ENCODE assay signal across 1 cellular context in the genomic region with DNA sequence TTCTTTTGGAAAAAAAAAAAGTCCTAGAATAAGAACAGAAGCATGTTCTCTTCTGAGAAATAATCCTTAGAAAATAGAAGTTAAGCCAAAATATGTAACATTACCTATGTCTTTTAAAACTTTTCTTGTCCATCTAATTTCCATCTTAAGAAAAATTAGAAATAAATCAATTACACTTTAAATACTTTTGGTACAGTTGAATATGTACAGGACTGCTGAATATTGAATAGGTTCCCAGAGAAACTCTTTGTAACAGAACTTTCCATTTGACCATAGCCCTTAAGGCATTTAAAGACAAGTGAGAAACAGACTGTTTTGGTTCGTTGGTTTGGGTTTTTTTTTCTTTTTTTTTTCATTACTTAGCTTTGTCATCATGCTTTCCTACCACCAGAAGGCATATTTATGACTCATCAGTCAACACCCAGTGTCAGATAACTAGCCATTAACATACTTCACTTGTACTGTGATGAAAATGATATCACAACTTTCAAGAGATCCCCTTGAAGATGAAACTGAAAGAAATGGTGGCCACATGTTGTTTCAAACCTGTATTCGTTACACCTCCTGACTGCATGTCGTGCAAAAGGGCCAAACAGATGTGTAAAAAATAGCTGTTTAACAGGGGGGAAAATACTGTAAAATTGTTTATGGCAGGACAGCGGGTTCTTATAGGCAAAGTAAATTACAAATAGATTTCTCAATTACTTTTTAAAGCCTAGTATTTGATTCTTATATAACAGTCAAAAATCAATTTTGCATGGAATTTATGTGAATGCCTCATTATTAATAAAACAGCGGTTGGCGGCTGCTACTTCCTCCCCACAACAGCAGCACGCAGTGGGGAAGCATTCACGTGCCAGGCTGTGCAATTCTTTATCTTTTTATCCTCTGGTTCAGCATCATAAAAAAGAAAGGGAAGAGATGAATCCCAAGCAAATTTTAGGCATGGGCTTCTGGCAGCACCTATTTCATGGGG.
TF ChIP-seq lines count a peak whose summit lies in the region.

No MANE protein-coding gene starts in this region.

TF ChIP-seq in HEK293, 187 proteins besides CTCF, POLR2A, EP300 and RAD21 (continued from another document and continues in another):
- TF ChIP-seq, protein P1, sequence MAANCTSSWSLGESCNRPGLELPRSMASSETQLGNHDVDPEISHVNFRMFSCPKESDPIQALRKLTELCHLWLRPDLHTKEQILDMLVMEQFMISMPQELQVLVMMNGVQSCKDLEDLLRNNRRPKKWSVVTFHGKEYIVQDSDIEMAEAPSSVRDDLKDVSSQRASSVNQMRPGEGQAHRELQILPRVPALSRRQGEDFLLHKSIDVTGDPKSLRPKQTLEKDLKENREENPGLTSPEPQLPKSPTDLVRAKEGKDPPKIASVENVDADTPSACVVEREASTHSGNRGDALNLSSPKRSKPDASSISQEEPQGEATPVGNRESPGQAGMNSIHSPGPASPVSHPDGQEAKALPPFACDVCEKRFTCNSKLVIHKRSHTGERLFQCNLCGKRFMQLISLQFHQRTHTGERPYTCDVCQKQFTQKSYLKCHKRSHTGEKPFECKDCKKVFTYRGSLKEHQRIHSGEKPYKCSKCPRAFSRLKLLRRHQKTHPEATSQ (tag by site-specific recombination; IDR thresholded peaks at IDR 0.05): no peak
- TF ChIP-seq IKZF3 (tag by site-specific recombination; IDR thresholded peaks at IDR 0.05) (peak; percentile 76; the same call in 1 of the 2 replicates), ZNF155 (tag by site-specific recombination; IDR thresholded peaks at IDR 0.05) (no peak), ZNF623 (tag by site-specific recombination; IDR thresholded peaks at IDR 0.05) (no peak), ZBTB21 (tag by site-specific recombination; IDR thresholded peaks at IDR 0.05) (peak; percentile 74), ZNF843 (tag by site-specific recombination; IDR thresholded peaks at IDR 0.05) (peak; percentile 82), ZNF239 (tag by site-specific recombination; IDR thresholded peaks at IDR 0.05) (no peak), ZNF654 (tag by site-specific recombination; IDR thresholded peaks at IDR 0.05; ENCODE audit: low read depth) (0 out of 2 replicates have a peak, but pooled peaks have one; percentile 13), ZNF341 (tag by site-specific recombination; IDR thresholded peaks at IDR 0.05; ENCODE audit: low read depth) (peak; percentile 77; the same call in 1 of the 2 replicates), OSR2 (tag by site-specific recombination; IDR thresholded peaks at IDR 0.05) (peak; percentile 67; the same call in 1 of the 2 replicates), ZNF677 (tag by site-specific recombination; IDR thresholded peaks at IDR 0.05) (no peak), ZBTB48 (tag by site-specific recombination; IDR thresholded peaks at IDR 0.05) (peak; percentile 78), GFI1B (tag by site-specific recombination; IDR thresholded peaks at IDR 0.05) (no peak), ZNF501 (tag by site-specific recombination; IDR thresholded peaks at IDR 0.05) (0 out of 2 replicates have a peak, but pooled peaks have one; percentile 67), BCL11B (tag by site-specific recombination; IDR thresholded peaks at IDR 0.05; ENCODE audit: low read depth) (peak; percentile 26; the same call in 1 of the 2 replicates), ZNF16 (tag by site-specific recombination; IDR thresholded peaks at IDR 0.05; ENCODE audit: low read depth) (no peak), ZNF140 (tag by site-specific recombination; IDR thresholded peaks at IDR 0.05) (no peak), ZNF473 (tag by site-specific recombination; IDR thresholded peaks at IDR 0.05) (no peak), ZBTB1 (tag by site-specific recombination; IDR thresholded peaks at IDR 0.05) (0 out of 2 replicates have a peak, but pooled peaks have one; percentile 17), ZFP41 (tag by site-specific recombination; IDR thresholded peaks at IDR 0.05; ENCODE audit: borderline replicate concordance) (no peak), ZNF223 (tag by site-specific recombination; IDR thresholded peaks at IDR 0.05) (no peak), ZNF146 (tag by site-specific recombination; IDR thresholded peaks at IDR 0.05) (no peak), ZNF394 (tag by site-specific recombination; IDR thresholded peaks at IDR 0.05; ENCODE audit: borderline replicate concordance) (no peak), ZNF324 (tag by site-specific recombination; IDR thresholded peaks at IDR 0.05) (peak; percentile 32; the same call in 1 of the 2 replicates), ZNF174 (tag by site-specific recombination; IDR thresholded peaks at IDR 0.05) (no peak), ZNF837 (tag by site-specific recombination; IDR thresholded peaks at IDR 0.05) (no peak), ZBTB20 (tag by site-specific recombination; IDR thresholded peaks at IDR 0.05) (peak; percentile 32; the same call in 1 of the 2 replicates), ZNF600 (tag by site-specific recombination; IDR thresholded peaks at IDR 0.05) (no peak), ZNF558 (tag by site-specific recombination; IDR thresholded peaks at IDR 0.05) (no peak; the same call in 1 of the 2 replicates)
- TF ChIP-seq, protein P2, sequence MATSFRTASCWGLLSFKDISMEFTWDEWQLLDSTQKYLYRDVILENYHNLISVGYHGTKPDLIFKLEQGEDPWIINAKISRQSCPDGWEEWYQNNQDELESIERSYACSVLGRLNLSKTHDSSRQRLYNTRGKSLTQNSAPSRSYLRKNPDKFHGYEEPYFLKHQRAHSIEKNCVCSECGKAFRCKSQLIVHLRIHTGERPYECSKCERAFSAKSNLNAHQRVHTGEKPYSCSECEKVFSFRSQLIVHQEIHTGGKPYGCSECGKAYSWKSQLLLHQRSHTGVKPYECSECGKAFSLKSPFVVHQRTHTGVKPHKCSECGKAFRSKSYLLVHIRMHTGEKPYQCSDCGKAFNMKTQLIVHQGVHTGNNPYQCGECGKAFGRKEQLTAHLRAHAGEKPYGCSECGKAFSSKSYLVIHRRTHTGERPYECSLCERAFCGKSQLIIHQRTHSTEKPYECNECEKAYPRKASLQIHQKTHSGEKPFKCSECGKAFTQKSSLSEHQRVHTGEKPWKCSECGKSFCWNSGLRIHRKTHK (tag by site-specific recombination; IDR thresholded peaks at IDR 0.05): no peak
- TF ChIP-seq, protein P3, sequence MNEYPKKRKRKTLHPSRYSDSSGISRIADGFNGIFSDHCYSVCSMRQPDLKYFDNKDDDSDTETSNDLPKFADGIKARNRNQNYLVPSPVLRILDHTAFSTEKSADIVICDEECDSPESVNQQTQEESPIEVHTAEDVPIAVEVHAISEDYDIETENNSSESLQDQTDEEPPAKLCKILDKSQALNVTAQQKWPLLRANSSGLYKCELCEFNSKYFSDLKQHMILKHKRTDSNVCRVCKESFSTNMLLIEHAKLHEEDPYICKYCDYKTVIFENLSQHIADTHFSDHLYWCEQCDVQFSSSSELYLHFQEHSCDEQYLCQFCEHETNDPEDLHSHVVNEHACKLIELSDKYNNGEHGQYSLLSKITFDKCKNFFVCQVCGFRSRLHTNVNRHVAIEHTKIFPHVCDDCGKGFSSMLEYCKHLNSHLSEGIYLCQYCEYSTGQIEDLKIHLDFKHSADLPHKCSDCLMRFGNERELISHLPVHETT (tag by site-specific recombination; IDR thresholded peaks at IDR 0.05): 0 out of 2 replicates have a peak, but pooled peaks have one; percentile 19
- TF ChIP-seq, protein P4, sequence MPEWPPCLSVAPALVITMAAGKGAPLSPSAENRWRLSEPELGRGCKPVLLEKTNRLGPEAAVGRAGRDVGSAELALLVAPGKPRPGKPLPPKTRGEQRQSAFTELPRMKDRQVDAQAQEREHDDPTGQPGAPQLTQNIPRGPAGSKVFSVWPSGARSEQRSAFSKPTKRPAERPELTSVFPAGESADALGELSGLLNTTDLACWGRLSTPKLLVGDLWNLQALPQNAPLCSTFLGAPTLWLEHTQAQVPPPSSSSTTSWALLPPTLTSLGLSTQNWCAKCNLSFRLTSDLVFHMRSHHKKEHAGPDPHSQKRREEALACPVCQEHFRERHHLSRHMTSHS (tag by site-specific recombination; IDR thresholded peaks at IDR 0.05): 0 out of 2 replicates have a peak, but pooled peaks have one; percentile 52
- TF ChIP-seq, protein P5, sequence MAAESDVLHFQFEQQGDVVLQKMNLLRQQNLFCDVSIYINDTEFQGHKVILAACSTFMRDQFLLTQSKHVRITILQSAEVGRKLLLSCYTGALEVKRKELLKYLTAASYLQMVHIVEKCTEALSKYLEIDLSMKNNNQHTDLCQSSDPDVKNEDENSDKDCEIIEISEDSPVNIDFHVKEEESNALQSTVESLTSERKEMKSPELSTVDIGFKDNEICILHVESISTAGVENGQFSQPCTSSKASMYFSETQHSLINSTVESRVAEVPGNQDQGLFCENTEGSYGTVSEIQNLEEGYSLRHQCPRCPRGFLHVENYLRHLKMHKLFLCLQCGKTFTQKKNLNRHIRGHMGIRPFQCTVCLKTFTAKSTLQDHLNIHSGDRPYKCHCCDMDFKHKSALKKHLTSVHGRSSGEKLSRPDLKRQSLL (tag by site-specific recombination; IDR thresholded peaks at IDR 0.05): no peak
- TF ChIP-seq, protein P6, sequence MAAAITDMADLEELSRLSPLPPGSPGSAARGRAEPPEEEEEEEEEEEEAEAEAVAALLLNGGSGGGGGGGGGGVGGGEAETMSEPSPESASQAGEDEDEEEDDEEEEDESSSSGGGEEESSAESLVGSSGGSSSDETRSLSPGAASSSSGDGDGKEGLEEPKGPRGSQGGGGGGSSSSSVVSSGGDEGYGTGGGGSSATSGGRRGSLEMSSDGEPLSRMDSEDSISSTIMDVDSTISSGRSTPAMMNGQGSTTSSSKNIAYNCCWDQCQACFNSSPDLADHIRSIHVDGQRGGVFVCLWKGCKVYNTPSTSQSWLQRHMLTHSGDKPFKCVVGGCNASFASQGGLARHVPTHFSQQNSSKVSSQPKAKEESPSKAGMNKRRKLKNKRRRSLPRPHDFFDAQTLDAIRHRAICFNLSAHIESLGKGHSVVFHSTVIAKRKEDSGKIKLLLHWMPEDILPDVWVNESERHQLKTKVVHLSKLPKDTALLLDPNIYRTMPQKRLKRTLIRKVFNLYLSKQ (tag by site-specific recombination; IDR thresholded peaks at IDR 0.05; ENCODE audit: borderline replicate concordance): no peak
- TF ChIP-seq, protein P7, sequence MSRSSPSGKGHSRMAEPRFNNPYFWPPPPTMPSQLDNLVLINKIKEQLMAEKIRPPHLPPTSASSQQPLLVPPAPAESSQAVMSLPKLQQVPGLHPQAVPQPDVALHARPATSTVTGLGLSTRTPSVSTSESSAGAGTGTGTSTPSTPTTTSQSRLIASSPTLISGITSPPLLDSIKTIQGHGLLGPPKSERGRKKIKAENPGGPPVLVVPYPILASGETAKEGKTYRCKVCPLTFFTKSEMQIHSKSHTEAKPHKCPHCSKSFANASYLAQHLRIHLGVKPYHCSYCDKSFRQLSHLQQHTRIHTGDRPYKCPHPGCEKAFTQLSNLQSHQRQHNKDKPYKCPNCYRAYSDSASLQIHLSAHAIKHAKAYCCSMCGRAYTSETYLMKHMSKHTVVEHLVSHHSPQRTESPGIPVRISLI (tag by site-specific recombination; IDR thresholded peaks at IDR 0.05): peak; percentile 89
- TF ChIP-seq, protein P8, sequence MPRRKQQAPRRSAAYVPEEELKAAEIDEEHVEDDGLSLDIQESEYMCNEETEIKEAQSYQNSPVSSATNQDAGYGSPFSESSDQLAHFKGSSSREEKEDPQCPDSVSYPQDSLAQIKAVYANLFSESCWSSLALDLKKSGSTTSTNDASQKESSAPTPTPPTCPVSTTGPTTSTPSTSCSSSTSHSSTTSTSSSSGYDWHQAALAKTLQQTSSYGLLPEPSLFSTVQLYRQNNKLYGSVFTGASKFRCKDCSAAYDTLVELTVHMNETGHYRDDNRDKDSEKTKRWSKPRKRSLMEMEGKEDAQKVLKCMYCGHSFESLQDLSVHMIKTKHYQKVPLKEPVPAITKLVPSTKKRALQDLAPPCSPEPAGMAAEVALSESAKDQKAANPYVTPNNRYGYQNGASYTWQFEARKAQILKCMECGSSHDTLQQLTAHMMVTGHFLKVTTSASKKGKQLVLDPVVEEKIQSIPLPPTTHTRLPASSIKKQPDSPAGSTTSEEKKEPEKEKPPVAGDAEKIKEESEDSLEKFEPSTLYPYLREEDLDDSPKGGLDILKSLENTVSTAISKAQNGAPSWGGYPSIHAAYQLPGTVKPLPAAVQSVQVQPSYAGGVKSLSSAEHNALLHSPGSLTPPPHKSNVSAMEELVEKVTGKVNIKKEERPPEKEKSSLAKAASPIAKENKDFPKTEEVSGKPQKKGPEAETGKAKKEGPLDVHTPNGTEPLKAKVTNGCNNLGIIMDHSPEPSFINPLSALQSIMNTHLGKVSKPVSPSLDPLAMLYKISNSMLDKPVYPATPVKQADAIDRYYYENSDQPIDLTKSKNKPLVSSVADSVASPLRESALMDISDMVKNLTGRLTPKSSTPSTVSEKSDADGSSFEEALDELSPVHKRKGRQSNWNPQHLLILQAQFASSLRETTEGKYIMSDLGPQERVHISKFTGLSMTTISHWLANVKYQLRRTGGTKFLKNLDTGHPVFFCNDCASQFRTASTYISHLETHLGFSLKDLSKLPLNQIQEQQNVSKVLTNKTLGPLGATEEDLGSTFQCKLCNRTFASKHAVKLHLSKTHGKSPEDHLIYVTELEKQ (tag by site-specific recombination; IDR thresholded peaks at IDR 0.05; ENCODE audit: borderline replicate concordance): peak; percentile 78
- TF ChIP-seq, protein P9, sequence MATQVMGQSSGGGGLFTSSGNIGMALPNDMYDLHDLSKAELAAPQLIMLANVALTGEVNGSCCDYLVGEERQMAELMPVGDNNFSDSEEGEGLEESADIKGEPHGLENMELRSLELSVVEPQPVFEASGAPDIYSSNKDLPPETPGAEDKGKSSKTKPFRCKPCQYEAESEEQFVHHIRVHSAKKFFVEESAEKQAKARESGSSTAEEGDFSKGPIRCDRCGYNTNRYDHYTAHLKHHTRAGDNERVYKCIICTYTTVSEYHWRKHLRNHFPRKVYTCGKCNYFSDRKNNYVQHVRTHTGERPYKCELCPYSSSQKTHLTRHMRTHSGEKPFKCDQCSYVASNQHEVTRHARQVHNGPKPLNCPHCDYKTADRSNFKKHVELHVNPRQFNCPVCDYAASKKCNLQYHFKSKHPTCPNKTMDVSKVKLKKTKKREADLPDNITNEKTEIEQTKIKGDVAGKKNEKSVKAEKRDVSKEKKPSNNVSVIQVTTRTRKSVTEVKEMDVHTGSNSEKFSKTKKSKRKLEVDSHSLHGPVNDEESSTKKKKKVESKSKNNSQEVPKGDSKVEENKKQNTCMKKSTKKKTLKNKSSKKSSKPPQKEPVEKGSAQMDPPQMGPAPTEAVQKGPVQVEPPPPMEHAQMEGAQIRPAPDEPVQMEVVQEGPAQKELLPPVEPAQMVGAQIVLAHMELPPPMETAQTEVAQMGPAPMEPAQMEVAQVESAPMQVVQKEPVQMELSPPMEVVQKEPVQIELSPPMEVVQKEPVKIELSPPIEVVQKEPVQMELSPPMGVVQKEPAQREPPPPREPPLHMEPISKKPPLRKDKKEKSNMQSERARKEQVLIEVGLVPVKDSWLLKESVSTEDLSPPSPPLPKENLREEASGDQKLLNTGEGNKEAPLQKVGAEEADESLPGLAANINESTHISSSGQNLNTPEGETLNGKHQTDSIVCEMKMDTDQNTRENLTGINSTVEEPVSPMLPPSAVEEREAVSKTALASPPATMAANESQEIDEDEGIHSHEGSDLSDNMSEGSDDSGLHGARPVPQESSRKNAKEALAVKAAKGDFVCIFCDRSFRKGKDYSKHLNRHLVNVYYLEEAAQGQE (tag by site-specific recombination; IDR thresholded peaks at IDR 0.05): no peak
